In genomic region chr11:2940930-2941821, GRCh38 we compare ENCODE assay signal across 9 cellular contexts. TPM values are rescaled to one million over a fixed set of nuclear protein-coding genes. Genes with fewer than 3 reads are reported as not detected.
DNase-seq lines count a peak whose midpoint lies in the region; ATAC-seq and TF ChIP-seq lines count a peak whose summit lies in the region.
"Had no signal": no experiment of that assay in that cellular context is flagged by ENCODE, and none has a peak within 500 bp of the region (broad histone marks: within the 10 kb centered on the region; RNA-seq: fewer than 3 reads in every experiment).

No MANE protein-coding gene starts in this region.

- CTCF ChIA-PET in HEK293 (lab: Yijun Ruan, JAX) = interaction anchor here (2.9 kb wide), 1 partner anchor 11 kb away, joined by 9 read pairs; the partner anchor contains the start of gene PHLDA2

- peaks cover 31% of the 10 kb centered on the region for H3K4me1 ChIP-seq in ACC112 (ENCODE audit: control insufficient read depth, insufficient read depth, low read length, unreplicated experiment)
- H3K4me1 ChIP-seq in HEK293 (ENCODE audit: control insufficient read depth, insufficient read depth, low read length) = no peaks in the 10 kb centered on the region
- H3K4me1 ChIP-seq in liver (ENCODE audit: control insufficient read depth in 4 of 4, insufficient read depth in 4 of 4, low read length in 3 of 4) = peaks cover 9 to 32% (median 22%) of the 10 kb centered on the region in 4 donors

- 39% methylated on average over 10 of the region's 10 CpGs for WGBS in liver

- H3K27me3 Mint-ChIP-seq in nephron progenitor cell (ENCODE audit: low read depth, poor library complexity) = no peaks in the 10 kb centered on the region

- ATAC-seq in GM19397 (IDR thresholded peaks at IDR 0.05; ENCODE audit: unreplicated experiment) = no peak

- DNase-seq in astrocyte of the spinal cord (ENCODE audit: low read depth, low spot score) = peak; percentile 28
- no peak for DNase-seq in NCI-H446 treated with DMSO at 0.1 percent for 48 hours (lab: John Stamatoyannopoulos, UW)
- DNase-seq in nephron progenitor cell = no peak
- DNase-seq in H4 (ENCODE audit: low spot score) = no peak

- H3K9ac ChIP-seq in liver (ENCODE audit: low read depth in 1 of 2, low read length in 2 of 2) = no peak overlapping the region

- peak overlapping the region; percentile 85 for H3K27ac ChIP-seq in ACC112 (ENCODE audit: low read depth, low read length)
- H3K27ac ChIP-seq in HEK293 (ENCODE audit: extremely low read depth, low read depth, low read length) = no peak overlapping the region
- H3K27ac ChIP-seq in liver (ENCODE audit: low read depth in 1 of 2, low read length in 2 of 2) = peak overlapping the region; percentile 14 to 28

- peaks cover 32% of the 10 kb centered on the region for H3K9me3 Mint-ChIP-seq in nephron progenitor cell

- H3K36me3 ChIP-seq in ACC112 (ENCODE audit: insufficient read depth, low read length) = peaks cover 11% of the 10 kb centered on the region; the same call in 1 of the 2 replicates
- H3K36me3 ChIP-seq in HEK293 (ENCODE audit: control insufficient read depth in 2 of 2, insufficient read depth in 1 of 2, low read length in 2 of 2) = peaks cover 0 to 33% of the 10 kb centered on the region in 2 experiments; a peak in 1 of 3 replicates
- H3K36me3 ChIP-seq in liver (ENCODE audit: control insufficient read depth in 4 of 4, insufficient read depth in 3 of 4, low read depth in 1 of 4, low read length in 3 of 4) = no peaks in the 10 kb centered on the region

- H3K4me3 Mint-ChIP-seq in nephron progenitor cell = no peak overlapping the region

- TF ChIP-seq CTCF in HEK293 (tag by site-specific recombination; IDR thresholded peaks at IDR 0.05) (no peak), astrocyte of the spinal cord (IDR thresholded peaks at IDR 0.05; ENCODE audit: low read depth, low read length) (no peak), liver (IDR thresholded peaks at IDR 0.05; ENCODE audit: low read depth, low read length, missing input control) (no peak), nephron progenitor cell (IDR thresholded peaks at IDR 0.05) (no peak)

- H3K9me3 ChIP-seq in HEK293 (ENCODE audit: control insufficient read depth, insufficient read depth, low read depth, low read length) (no peaks in the 10 kb centered on the region), liver (ENCODE audit: control insufficient read depth in 4 of 4, low read length in 3 of 4) (peaks cover 2 to 5% (median 4%) of the 10 kb centered on the region in 4 donors)

- no peaks in the 10 kb centered on the region for H3K79me2 ChIP-seq in ACC112 (ENCODE audit: control insufficient read depth, insufficient read depth, low read length, unreplicated experiment)

- H3K4me3 ChIP-seq in ACC112 (ENCODE audit: low read depth, low read length) = no peak overlapping the region
- H3K4me3 ChIP-seq in HEK293 (ENCODE audit: low read depth, low read length) = no peak overlapping the region
- no peak overlapping the region for H3K4me3 ChIP-seq in astrocyte of the spinal cord (ENCODE audit: low read depth, low read length)
- H3K4me3 ChIP-seq in liver (ENCODE audit: low read depth in 1 of 3, low read length in 3 of 3) = no peak overlapping the region
- H3K4me3 ChIP-seq: upper lobe of left lung had no signal

- no peak overlapping the region for H2AFZ ChIP-seq in ACC112 (ENCODE audit: low read length, unreplicated experiment)

- in situ Hi-C loops in astrocyte of the spinal cord (cut with HindIII; ENCODE audit: low sequenced_read_pairs) = no loop called here

- peaks cover 43% of the 10 kb centered on the region for H3K36me3 Mint-ChIP-seq in nephron progenitor cell (ENCODE audit: low read depth)

- POLR2A ChIA-PET in HEK293 (lab: Yijun Ruan, JAX) = interaction anchor here (1.1 kb wide), 1 partner anchor 16 kb away, joined by 3 read pairs; no protein-coding TSS in a partner anchor

- no peak for TF ChIP-seq RAD21 in liver (IDR thresholded peaks at IDR 0.05)

- H3K27ac Mint-ChIP-seq in nephron progenitor cell = no peak overlapping the region

- no peaks in the 10 kb centered on the region for H3K27me3 ChIP-seq in ACC112 (ENCODE audit: insufficient read depth, low read length)
- no peaks in the 10 kb centered on the region for H3K27me3 ChIP-seq in liver (ENCODE audit: control insufficient read depth in 4 of 4, insufficient read depth in 4 of 4, low read length in 3 of 4)
- H3K27me3 ChIP-seq: upper lobe of left lung had no signal

- H3K4me1 Mint-ChIP-seq in nephron progenitor cell = peaks cover 14% of the 10 kb centered on the region

TF ChIP-seq in HEK293, 187 proteins besides CTCF, POLR2A, EP300 and RAD21:
- no peak for TF ChIP-seq ZNF433 (tag by site-specific recombination; IDR thresholded peaks at IDR 0.05; ENCODE audit: low read depth)
- peak; percentile 65 for TF ChIP-seq ZNF341 (tag by site-specific recombination; IDR thresholded peaks at IDR 0.05; ENCODE audit: low read depth)

TF ChIP-seq in liver, 16 proteins besides CTCF, POLR2A, EP300 and RAD21:
- TF ChIP-seq HNF4G (IDR thresholded peaks at IDR 0.05) (peak; percentile 67), SP1 (IDR thresholded peaks at IDR 0.05) (peak; percentile 72), RXRA (IDR thresholded peaks at IDR 0.05) (peak in 1 of 2 donors; percentile 43), HNF4A (conservative IDR thresholded peaks at IDR 0.05) (peak; percentile 86 to 88), EGR1 (IDR thresholded peaks at IDR 0.05; ENCODE audit: low read depth in 2 of 2) (no peak)
- TF ChIP-seq, protein P1, sequence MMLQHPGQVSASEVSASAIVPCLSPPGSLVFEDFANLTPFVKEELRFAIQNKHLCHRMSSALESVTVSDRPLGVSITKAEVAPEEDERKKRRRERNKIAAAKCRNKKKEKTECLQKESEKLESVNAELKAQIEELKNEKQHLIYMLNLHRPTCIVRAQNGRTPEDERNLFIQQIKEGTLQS (IDR thresholded peaks at IDR 0.05) = no peak

RNA-seq across cellular contexts. Expression of gene PHLDA2, which starts 12.0 kb away (rescaled TPM):
- under 1 TPM in 1 of 2 donors, not detected in 1; 0.23 TPM for total RNA-seq in liver
- polyA plus RNA-seq in liver = 1 to 10 TPM in 1 of 2 donors, under 1 TPM in 1; 0.99 to 1.4 TPM
- total RNA-seq in H4 (2014; rRNA removed; shearing (Covaris generic)) = 11.7 and 15.2 TPM in 2 replicates

RNA-seq across cellular contexts. Expression of gene NAP1L4, which starts 51.0 kb away (rescaled TPM):
- total RNA-seq in liver = 100 to 1,000 TPM in 1 of 2 donors, 10 to 100 TPM in 1; 58.8 to 110 TPM
- 10 to 100 TPM; 33.2 to 34.5 TPM for polyA plus RNA-seq in liver
- total RNA-seq in H4 (2014; rRNA removed; shearing (Covaris generic)) = 104 and 128 TPM in 2 replicates

RNA-seq across cellular contexts. Expression of gene CDKN1C, which starts 55.6 kb away (rescaled TPM):
- total RNA-seq in liver = 10 to 100 TPM in 1 of 2 donors, 1 to 10 TPM in 1; 2.6 to 10.2 TPM
- polyA plus RNA-seq in liver = 1 to 10 TPM; 2.7 to 4.3 TPM
- 4.2 and 5.1 TPM in 2 replicates for total RNA-seq in H4 (2014; rRNA removed; shearing (Covaris generic))

Comparison
In these comparisons a context has a peak if more than half of its experiments do, and no peak if none do; other contexts are left out.
1. RNA of gene PHLDA2, which starts 12.0 kb away (total RNA-seq): 11.7 to 15.2 TPM in H4; 0.23 TPM in liver; every median in the first group is over 10 times any median in the second.